Comparison of ENCODE assay signal across 8 cellular contexts in genomic region chr7:154744226-154744860, GRCh38.
DNase-seq lines count a peak whose midpoint lies in the region; ATAC-seq and TF ChIP-seq lines count a peak whose summit lies in the region.

No MANE protein-coding gene starts in this region.

- H3K9me3 ChIP-seq in CD4-positive, alpha-beta T cell (ENCODE audit: control insufficient read depth, low read length): no peaks in the 10 kb centered on the region

- no peak overlapping the region for H3K27ac ChIP-seq in CD4-positive, alpha-beta T cell (ENCODE audit: low read depth, low read length)

- POLR2A ChIA-PET in CD4-positive, alpha-beta T cell (lab: Charles Lee): no interaction called here

- H3K9me3 Mint-ChIP-seq in CD4-positive, alpha-beta T cell: no peaks in the 10 kb centered on the region

- intact Hi-C loops in CD4-positive, alpha-beta T cell (cut with DNase I, micrococcal nuclease): no loop called here

- no peak overlapping the region for H3K4me3 Mint-ChIP-seq in CD4-positive, alpha-beta T cell

- no peak overlapping the region for H3K4me3 ChIP-seq in fibroblast of mammary gland (ENCODE audit: control insufficient read depth, low read depth, low read length)

- H3K36me3 Mint-ChIP-seq in CD4-positive, alpha-beta T cell (ENCODE audit: low read depth): no peaks in the 10 kb centered on the region

- H3K4me1 Mint-ChIP-seq in CD4-positive, alpha-beta T cell (ENCODE audit: low read depth): no peaks in the 10 kb centered on the region

- CTCF ChIA-PET in CD4-positive, alpha-beta T cell (lab: Charles Lee): no interaction called here

- no peak overlapping the region for H3K27ac Mint-ChIP-seq in CD4-positive, alpha-beta T cell

- no peaks in the 10 kb centered on the region for H3K27me3 ChIP-seq in CD4-positive, alpha-beta T cell (ENCODE audit: control insufficient read depth, insufficient read depth, low read length)

- H3K27me3 Mint-ChIP-seq in CD4-positive, alpha-beta T cell: peaks cover 4% of the 10 kb centered on the region

- peak; percentile 51 for TF ChIP-seq CTCF in fibroblast of mammary gland (conservative IDR thresholded peaks at IDR 0.05; ENCODE audit: control insufficient read depth, insufficient read depth, low read depth, low read length)
- TF ChIP-seq CTCF in CD4-positive, alpha-beta T cell (IDR thresholded peaks at IDR 0.05): no peak

- peak; percentile 1 for DNase-seq in SKM-1 treated with dmso at 0.1 percent for 144 hours (lab: John Stamatoyannopoulos, UW; ENCODE audit: unreplicated experiment)
- no peak for DNase-seq in SKM-1 (lab: John Stamatoyannopoulos, UW; ENCODE audit: unreplicated experiment)
- DNase-seq in RPMI8226: peak; percentile 59
- DNase-seq in fibroblast of mammary gland (ENCODE audit: low read depth): no peak
- DNase-seq in putamen (ENCODE audit: low spot score): peak; percentile 58
- DNase-seq in NOMO-1 treated with DMSO at 0.1 percent for 48 hours (lab: John Stamatoyannopoulos, UW; ENCODE audit: unreplicated experiment): no peak
- no peak for DNase-seq in CD4-positive, alpha-beta T cell

- ATAC-seq in HG03175 (IDR thresholded peaks at IDR 0.05; ENCODE audit: unreplicated experiment): peak; percentile 45
- ATAC-seq in CD4-positive, alpha-beta T cell (ENCODE audit: poor library complexity): no peak

Comparison
In these comparisons a context has a peak if more than half of its experiments do, and no peak if none do; other contexts are left out.
1. DNase-seq: peak in SKM-1 treated with dmso at 0.1 percent for 144 hours (single experiment), RPMI8226 (single experiment) and putamen (single experiment); none in SKM-1 (single experiment), fibroblast of mammary gland (single experiment), NOMO-1 treated with DMSO at 0.1 percent for 48 hours (single experiment) and CD4-positive, alpha-beta T cell (0 of 10).